1 cellular context compared by ENCODE assay signal in genomic region chr7:135508853-135509588, GRCh38.
A peak's percentile ranks its signal among the peaks of the same experiment; 100 is the strongest.
TF ChIP-seq lines count a peak whose summit lies in the region.

No MANE protein-coding gene starts in this region.

TF ChIP-seq in H1, 55 proteins besides CTCF, POLR2A, EP300 and RAD21:
- TF ChIP-seq CBX5 (IDR thresholded peaks at IDR 0.05; ENCODE audit: low read depth, low read length) (no peak), ATF2 (IDR thresholded peaks at IDR 0.05; ENCODE audit: low read length) (no peak), MAFK (IDR thresholded peaks at IDR 0.05; ENCODE audit: low read depth, low read length) (no peak), NRF1 (IDR thresholded peaks at IDR 0.05; ENCODE audit: low read depth, low read length) (no peak), SIN3A (conservative IDR thresholded peaks at IDR 0.05 in 1 of 2, IDR thresholded peaks at IDR 0.05 in 1 of 2; ENCODE audit: low read depth in 1 of 2, low read length in 2 of 2) (peak in 1 of 2 experiments; percentile 5; a peak in 1 of 4 replicates), YY1 (IDR thresholded peaks at IDR 0.05; ENCODE audit: low read depth, low read length) (no peak), CBX8 (IDR thresholded peaks at IDR 0.05; ENCODE audit: borderline replicate concordance, low read depth, low read length) (no peak), ASH2L (IDR thresholded peaks at IDR 0.05; ENCODE audit: low read length) (peak; percentile 17)
